In genomic region chr10:122344741-122345258, GRCh38 we compare ENCODE assay signal across 1 cellular context.
TF ChIP-seq lines count a peak whose summit lies in the region.

No MANE protein-coding gene starts in this region.

TF ChIP-seq in HepG2, 621 proteins besides CTCF, POLR2A, EP300 and RAD21 (continued from another document and continues in another):
- TF ChIP-seq KDM6A (CRISPR knock-in tag; IDR thresholded peaks at IDR 0.05; ENCODE audit: low read depth) (peak; percentile 34; the same call in 1 of the 2 replicates), ZFP91 (CRISPR knock-in tag; IDR thresholded peaks at IDR 0.05; ENCODE audit: borderline replicate concordance) (peak; percentile 26; the same call in 1 of the 2 replicates), HOXD1 (CRISPR knock-in tag; IDR thresholded peaks at IDR 0.05) (no peak), ZNF75D (CRISPR knock-in tag; IDR thresholded peaks at IDR 0.05; ENCODE audit: borderline replicate concordance) (no peak), CBX1 (IDR thresholded peaks at IDR 0.05; ENCODE audit: low read depth) (no peak), ZNF24 (IDR thresholded peaks at IDR 0.05) (no peak), MIXL1 (CRISPR knock-in tag; IDR thresholded peaks at IDR 0.05) (peak; percentile 70; the same call in 1 of the 2 replicates), ZSCAN25 (CRISPR knock-in tag; IDR thresholded peaks at IDR 0.05) (no peak), GATAD1 (CRISPR knock-in tag; IDR thresholded peaks at IDR 0.05) (no peak), ZNF784 (CRISPR knock-in tag; IDR thresholded peaks at IDR 0.05; ENCODE audit: borderline replicate concordance) (0 out of 2 replicates have a peak, but pooled peaks have one; percentile 32), ZSCAN29 (CRISPR knock-in tag; conservative IDR thresholded peaks at IDR 0.05) (no peak), MAZ (IDR thresholded peaks at IDR 0.05; ENCODE audit: borderline replicate concordance, low read depth, low read length) (no peak), MAZ (CRISPR knock-in tag; IDR thresholded peaks at IDR 0.05; ENCODE audit: low read depth) (no peak), BRD4 (CRISPR knock-in tag; IDR thresholded peaks at IDR 0.05) (peak; percentile 53; the same call in 1 of the 2 replicates), LBX2 (CRISPR knock-in tag; IDR thresholded peaks at IDR 0.05; ENCODE audit: borderline replicate concordance) (no peak), NFATC3 (CRISPR knock-in tag; IDR thresholded peaks at IDR 0.05) (no peak), CHD4 (IDR thresholded peaks at IDR 0.05; ENCODE audit: borderline replicate concordance, low read length) (no peak), CEBPG (CRISPR knock-in tag; IDR thresholded peaks at IDR 0.05) (no peak; the same call in 1 of the 2 replicates), RBAK (CRISPR knock-in tag; IDR thresholded peaks at IDR 0.05) (no peak), POLR2G (IDR thresholded peaks at IDR 0.05; ENCODE audit: low read depth, low read length) (peak; percentile 70), RNF219 (CRISPR knock-in tag; IDR thresholded peaks at IDR 0.05) (no peak), ZNF326 (CRISPR knock-in tag; IDR thresholded peaks at IDR 0.05; ENCODE audit: borderline replicate concordance) (no peak), MNT (IDR thresholded peaks at IDR 0.05) (no peak), ATF7-NPFF (CRISPR knock-in tag; IDR thresholded peaks at IDR 0.05; ENCODE audit: low read depth) (no peak), ZSCAN21 (CRISPR knock-in tag; IDR thresholded peaks at IDR 0.05; ENCODE audit: borderline replicate concordance) (no peak), PHF8 (CRISPR knock-in tag; IDR thresholded peaks at IDR 0.05) (peak; percentile 48; the same call in 1 of the 2 replicates), ZZZ3 (CRISPR knock-in tag; IDR thresholded peaks at IDR 0.05; ENCODE audit: borderline replicate concordance) (no peak), HNRNPL (IDR thresholded peaks at IDR 0.05; ENCODE audit: low read depth, low read length) (no peak), ZBTB49 (CRISPR knock-in tag; IDR thresholded peaks at IDR 0.05; ENCODE audit: borderline replicate concordance) (no peak), GATAD2A (CRISPR knock-in tag; IDR thresholded peaks at IDR 0.05) (peak; percentile 87), ZMYM2 (CRISPR knock-in tag; IDR thresholded peaks at IDR 0.05) (peak; percentile 95), ZNF569 (CRISPR knock-in tag; IDR thresholded peaks at IDR 0.05; ENCODE audit: borderline replicate concordance) (no peak), TBX2 (CRISPR knock-in tag; IDR thresholded peaks at IDR 0.05; ENCODE audit: borderline replicate concordance) (peak; percentile 48; the same call in 1 of the 2 replicates), IRF2 (CRISPR knock-in tag; IDR thresholded peaks at IDR 0.05) (peak; percentile 46; the same call in 1 of the 2 replicates), ZNF740 (CRISPR knock-in tag; IDR thresholded peaks at IDR 0.05) (no peak), MAF1 (CRISPR knock-in tag; IDR thresholded peaks at IDR 0.05; ENCODE audit: borderline replicate concordance) (no peak), ELF4 (CRISPR knock-in tag; IDR thresholded peaks at IDR 0.05; ENCODE audit: borderline replicate concordance) (no peak), ZNF256 (CRISPR knock-in tag; conservative IDR thresholded peaks at IDR 0.05) (no peak), THRA (CRISPR knock-in tag; IDR thresholded peaks at IDR 0.05; ENCODE audit: borderline replicate concordance) (0 out of 2 replicates have a peak, but pooled peaks have one; percentile 53), ZBTB4 (CRISPR knock-in tag; IDR thresholded peaks at IDR 0.05; ENCODE audit: borderline replicate concordance) (peak; percentile 94; the same call in 1 of the 2 replicates), NR2C2 (CRISPR knock-in tag; IDR thresholded peaks at IDR 0.05; ENCODE audit: borderline replicate concordance) (no peak), ZNF572 (CRISPR knock-in tag; IDR thresholded peaks at IDR 0.05) (no peak), CBFB (CRISPR knock-in tag; IDR thresholded peaks at IDR 0.05) (no peak), ZNF3 (CRISPR knock-in tag; IDR thresholded peaks at IDR 0.05) (no peak), PCBP1 (IDR thresholded peaks at IDR 0.05; ENCODE audit: borderline replicate concordance, low read depth, low read length) (no peak), KLF9 (CRISPR knock-in tag; IDR thresholded peaks at IDR 0.05; ENCODE audit: low read depth) (no peak), ARID2 (CRISPR knock-in tag; IDR thresholded peaks at IDR 0.05; ENCODE audit: borderline replicate concordance) (no peak), NFRKB (IDR thresholded peaks at IDR 0.05) (no peak), ZNF703 (CRISPR knock-in tag; IDR thresholded peaks at IDR 0.05; ENCODE audit: borderline replicate concordance) (no peak), NFKB2 (CRISPR knock-in tag; IDR thresholded peaks at IDR 0.05; ENCODE audit: borderline replicate concordance) (no peak), DR1 (CRISPR knock-in tag; IDR thresholded peaks at IDR 0.05) (no peak), POGK (CRISPR knock-in tag; conservative IDR thresholded peaks at IDR 0.05) (0 out of 2 replicates have a peak, but pooled peaks have one; percentile 29), MAFK (conservative IDR thresholded peaks at IDR 0.05 in 1 of 2, IDR thresholded peaks at IDR 0.05 in 1 of 2; ENCODE audit: low read length in 2 of 2) (no peak), CEBPB (IDR thresholded peaks at IDR 0.05; ENCODE audit: borderline replicate concordance, low read depth, low read length) (no peak), JUNB (CRISPR knock-in tag; IDR thresholded peaks at IDR 0.05; ENCODE audit: borderline replicate concordance) (peak; percentile 94; the same call in 1 of the 2 replicates), POLR2AphosphoS2 (IDR thresholded peaks at IDR 0.05; ENCODE audit: low read depth, low read length) (no peak), POGZ (CRISPR knock-in tag; IDR thresholded peaks at IDR 0.05) (peak; percentile 83)
